Comparison of ENCODE assay signal across 1 cellular context in genomic region chr17:64386412-64387144, GRCh38.
TF ChIP-seq lines count a peak whose summit lies in the region.

No MANE protein-coding gene starts in this region.

TF ChIP-seq in HepG2, 621 proteins besides CTCF, POLR2A, EP300 and RAD21 (continued from another document and continues in another):
- TF ChIP-seq ZXDC (CRISPR knock-in tag; IDR thresholded peaks at IDR 0.05), result no peak
- TF ChIP-seq, protein P1, sequence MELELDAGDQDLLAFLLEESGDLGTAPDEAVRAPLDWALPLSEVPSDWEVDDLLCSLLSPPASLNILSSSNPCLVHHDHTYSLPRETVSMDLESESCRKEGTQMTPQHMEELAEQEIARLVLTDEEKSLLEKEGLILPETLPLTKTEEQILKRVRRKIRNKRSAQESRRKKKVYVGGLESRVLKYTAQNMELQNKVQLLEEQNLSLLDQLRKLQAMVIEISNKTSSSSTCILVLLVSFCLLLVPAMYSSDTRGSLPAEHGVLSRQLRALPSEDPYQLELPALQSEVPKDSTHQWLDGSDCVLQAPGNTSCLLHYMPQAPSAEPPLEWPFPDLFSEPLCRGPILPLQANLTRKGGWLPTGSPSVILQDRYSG (CRISPR knock-in tag; IDR thresholded peaks at IDR 0.05), result peak; percentile 54; the same call in 1 of the 2 replicates
- TF ChIP-seq ZNF431 (CRISPR knock-in tag; IDR thresholded peaks at IDR 0.05; ENCODE audit: borderline replicate concordance, low read depth), result 0 out of 2 replicates have a peak, but pooled peaks have one; percentile 47
- no peak; the same call in 1 of the 2 replicates for TF ChIP-seq ZHX2 (IDR thresholded peaks at IDR 0.05; ENCODE audit: low read depth)
- no peak for TF ChIP-seq ZHX2 (CRISPR knock-in tag; IDR thresholded peaks at IDR 0.05; ENCODE audit: borderline replicate concordance)
- peak; percentile 85 for TF ChIP-seq BRCA1 (CRISPR knock-in tag; IDR thresholded peaks at IDR 0.05)
- TF ChIP-seq, protein P2, sequence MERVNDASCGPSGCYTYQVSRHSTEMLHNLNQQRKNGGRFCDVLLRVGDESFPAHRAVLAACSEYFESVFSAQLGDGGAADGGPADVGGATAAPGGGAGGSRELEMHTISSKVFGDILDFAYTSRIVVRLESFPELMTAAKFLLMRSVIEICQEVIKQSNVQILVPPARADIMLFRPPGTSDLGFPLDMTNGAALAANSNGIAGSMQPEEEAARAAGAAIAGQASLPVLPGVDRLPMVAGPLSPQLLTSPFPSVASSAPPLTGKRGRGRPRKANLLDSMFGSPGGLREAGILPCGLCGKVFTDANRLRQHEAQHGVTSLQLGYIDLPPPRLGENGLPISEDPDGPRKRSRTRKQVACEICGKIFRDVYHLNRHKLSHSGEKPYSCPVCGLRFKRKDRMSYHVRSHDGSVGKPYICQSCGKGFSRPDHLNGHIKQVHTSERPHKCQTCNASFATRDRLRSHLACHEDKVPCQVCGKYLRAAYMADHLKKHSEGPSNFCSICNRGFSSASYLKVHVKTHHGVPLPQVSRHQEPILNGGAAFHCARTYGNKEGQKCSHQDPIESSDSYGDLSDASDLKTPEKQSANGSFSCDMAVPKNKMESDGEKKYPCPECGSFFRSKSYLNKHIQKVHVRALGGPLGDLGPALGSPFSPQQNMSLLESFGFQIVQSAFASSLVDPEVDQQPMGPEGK (CRISPR knock-in tag; IDR thresholded peaks at IDR 0.05), result peak; percentile 85
- TF ChIP-seq, protein P3, sequence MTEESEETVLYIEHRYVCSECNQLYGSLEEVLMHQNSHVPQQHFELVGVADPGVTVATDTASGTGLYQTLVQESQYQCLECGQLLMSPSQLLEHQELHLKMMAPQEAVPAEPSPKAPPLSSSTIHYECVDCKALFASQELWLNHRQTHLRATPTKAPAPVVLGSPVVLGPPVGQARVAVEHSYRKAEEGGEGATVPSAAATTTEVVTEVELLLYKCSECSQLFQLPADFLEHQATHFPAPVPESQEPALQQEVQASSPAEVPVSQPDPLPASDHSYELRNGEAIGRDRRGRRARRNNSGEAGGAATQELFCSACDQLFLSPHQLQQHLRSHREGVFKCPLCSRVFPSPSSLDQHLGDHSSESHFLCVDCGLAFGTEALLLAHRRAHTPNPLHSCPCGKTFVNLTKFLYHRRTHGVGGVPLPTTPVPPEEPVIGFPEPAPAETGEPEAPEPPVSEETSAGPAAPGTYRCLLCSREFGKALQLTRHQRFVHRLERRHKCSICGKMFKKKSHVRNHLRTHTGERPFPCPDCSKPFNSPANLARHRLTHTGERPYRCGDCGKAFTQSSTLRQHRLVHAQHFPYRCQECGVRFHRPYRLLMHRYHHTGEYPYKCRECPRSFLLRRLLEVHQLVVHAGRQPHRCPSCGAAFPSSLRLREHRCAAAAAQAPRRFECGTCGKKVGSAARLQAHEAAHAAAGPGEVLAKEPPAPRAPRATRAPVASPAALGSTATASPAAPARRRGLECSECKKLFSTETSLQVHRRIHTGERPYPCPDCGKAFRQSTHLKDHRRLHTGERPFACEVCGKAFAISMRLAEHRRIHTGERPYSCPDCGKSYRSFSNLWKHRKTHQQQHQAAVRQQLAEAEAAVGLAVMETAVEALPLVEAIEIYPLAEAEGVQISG (CRISPR knock-in tag; IDR thresholded peaks at IDR 0.05), result peak; percentile 79
- peak; percentile 69; the same call in 1 of the 2 replicates for TF ChIP-seq ZNF564 (CRISPR knock-in tag; IDR thresholded peaks at IDR 0.05)
- TF ChIP-seq ZNF768 (CRISPR knock-in tag; IDR thresholded peaks at IDR 0.05), result no peak
- peak; percentile 75; the same call in 1 of the 2 replicates for TF ChIP-seq ZBTB20 (CRISPR knock-in tag; IDR thresholded peaks at IDR 0.05; ENCODE audit: borderline replicate concordance, low read depth)
- peak; percentile 74 for TF ChIP-seq TGIF2 (CRISPR knock-in tag; IDR thresholded peaks at IDR 0.05)
- TF ChIP-seq, protein P4, sequence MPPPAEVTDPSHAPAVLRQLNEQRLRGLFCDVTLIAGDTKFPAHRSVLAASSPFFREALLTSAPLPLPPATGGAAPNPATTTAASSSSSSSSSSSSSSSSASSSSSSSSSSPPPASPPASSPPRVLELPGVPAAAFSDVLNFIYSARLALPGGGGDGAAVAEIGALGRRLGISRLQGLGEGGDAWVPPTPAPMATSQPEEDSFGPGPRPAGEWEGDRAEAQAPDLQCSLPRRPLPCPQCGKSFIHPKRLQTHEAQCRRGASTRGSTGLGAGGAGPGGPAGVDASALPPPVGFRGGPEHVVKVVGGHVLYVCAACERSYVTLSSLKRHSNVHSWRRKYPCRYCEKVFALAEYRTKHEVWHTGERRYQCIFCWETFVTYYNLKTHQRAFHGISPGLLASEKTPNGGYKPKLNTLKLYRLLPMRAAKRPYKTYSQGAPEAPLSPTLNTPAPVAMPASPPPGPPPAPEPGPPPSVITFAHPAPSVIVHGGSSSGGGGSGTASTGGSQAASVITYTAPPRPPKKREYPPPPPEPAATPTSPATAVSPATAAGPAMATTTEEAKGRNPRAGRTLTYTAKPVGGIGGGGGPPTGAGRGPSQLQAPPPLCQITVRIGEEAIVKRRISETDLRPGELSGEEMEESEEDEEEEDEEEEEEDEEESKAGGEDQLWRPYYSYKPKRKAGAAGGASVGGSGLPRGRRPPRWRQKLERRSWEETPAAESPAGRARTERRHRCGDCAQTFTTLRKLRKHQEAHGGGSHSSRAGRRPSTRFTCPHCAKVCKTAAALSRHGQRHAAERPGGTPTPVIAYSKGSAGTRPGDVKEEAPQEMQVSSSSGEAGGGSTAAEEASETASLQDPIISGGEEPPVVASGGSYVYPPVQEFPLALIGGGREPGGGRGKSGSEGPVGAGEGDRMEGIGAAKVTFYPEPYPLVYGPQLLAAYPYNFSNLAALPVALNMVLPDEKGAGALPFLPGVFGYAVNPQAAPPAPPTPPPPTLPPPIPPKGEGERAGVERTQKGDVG (CRISPR knock-in tag; IDR thresholded peaks at IDR 0.05; ENCODE audit: borderline replicate concordance), result 0 out of 2 replicates have a peak, but pooled peaks have one; percentile 8
- no peak for TF ChIP-seq SOX13 (IDR thresholded peaks at IDR 0.05)
- peak; percentile 67 to 87; a peak in 3 of 4 replicates for TF ChIP-seq SOX13 (CRISPR knock-in tag; conservative IDR thresholded peaks at IDR 0.05 in 1 of 2, IDR thresholded peaks at IDR 0.05 in 1 of 2)
- peak; percentile 92 for TF ChIP-seq MEF2D (CRISPR knock-in tag; IDR thresholded peaks at IDR 0.05)
- TF ChIP-seq HMG20B (CRISPR knock-in tag; conservative IDR thresholded peaks at IDR 0.05), result 0 out of 2 replicates have a peak, but pooled peaks have one; percentile 16
- TF ChIP-seq ZBTB44 (CRISPR knock-in tag; IDR thresholded peaks at IDR 0.05), result no peak; the same call in 1 of the 2 replicates
- 0 out of 2 replicates have a peak, but pooled peaks have one; percentile 54 for TF ChIP-seq ZBTB3 (CRISPR knock-in tag; IDR thresholded peaks at IDR 0.05; ENCODE audit: borderline replicate concordance, low read depth)
- peak; percentile 37; the same call in 1 of the 2 replicates for TF ChIP-seq MYC (CRISPR knock-in tag; IDR thresholded peaks at IDR 0.05; ENCODE audit: borderline replicate concordance)
- TF ChIP-seq MED13 (CRISPR knock-in tag; IDR thresholded peaks at IDR 0.05), result no peak
- no peak for TF ChIP-seq TAF15 (IDR thresholded peaks at IDR 0.05; ENCODE audit: low read depth, low read length, poor library complexity, severe bottlenecking)
- no peak for TF ChIP-seq PRDM4 (CRISPR knock-in tag; IDR thresholded peaks at IDR 0.05; ENCODE audit: borderline replicate concordance)
- TF ChIP-seq ZNF597 (CRISPR knock-in tag; IDR thresholded peaks at IDR 0.05), result no peak
- no peak for TF ChIP-seq HES4 (CRISPR knock-in tag; IDR thresholded peaks at IDR 0.05; ENCODE audit: borderline replicate concordance)
- peak; percentile 75 for TF ChIP-seq TEAD3 (CRISPR knock-in tag; optimal IDR thresholded peaks at IDR 0.05; ENCODE audit: borderline replicate concordance)
- TF ChIP-seq REPIN1 (CRISPR knock-in tag; IDR thresholded peaks at IDR 0.05; ENCODE audit: borderline replicate concordance, low read depth), result peak; percentile 70; the same call in 1 of the 2 replicates
- TF ChIP-seq JUND (CRISPR knock-in tag; IDR thresholded peaks at IDR 0.05), result no peak
